Comparison of ENCODE assay signal across 21 cellular contexts in the genomic region with DNA sequence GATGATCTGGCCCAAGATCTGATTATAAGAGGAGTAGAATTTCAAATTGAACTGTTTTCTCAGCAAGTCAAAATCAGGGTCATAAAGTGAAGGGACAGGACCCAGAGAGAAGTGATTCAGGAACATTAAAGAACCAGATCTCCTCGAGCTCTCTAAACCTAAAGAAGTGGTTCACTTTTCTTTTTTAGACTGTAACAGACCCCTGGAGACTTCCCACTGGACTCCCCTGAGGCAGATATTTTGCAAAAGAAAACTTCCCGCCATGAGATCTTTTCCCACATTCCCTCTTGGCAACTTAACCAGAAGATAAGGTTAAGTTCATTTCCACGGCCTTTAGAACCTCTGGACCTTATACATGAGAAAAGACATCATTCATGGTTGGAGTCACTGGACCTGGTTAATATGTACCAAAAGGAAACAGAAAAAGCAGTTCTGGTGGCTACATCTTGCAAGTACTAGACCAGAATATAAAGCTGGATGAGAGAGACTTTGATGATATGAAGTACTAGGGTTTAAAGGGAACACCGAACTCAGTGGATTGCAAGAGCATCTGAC.
DNase-seq lines count a peak whose midpoint lies in the region; ATAC-seq and TF ChIP-seq lines count a peak whose summit lies in the region.
"Had no signal": no experiment of that assay in that cellular context is flagged by ENCODE, and none has a peak within 500 bp of the region (broad histone marks: within the 10 kb centered on the region; RNA-seq: fewer than 3 reads in every experiment).

No MANE protein-coding gene starts in this region.

- no peaks in the 10 kb centered on the region for H3K9me3 ChIP-seq in right atrium auricular region
- H3K9me3 ChIP-seq: A549; BE2C; BLaER1 treated with 17β-estradiol and CSF1 and Interleukin-3, amounts not matched to agents 10 nM and 100 nM; HAP-1 had no signal

- H3K27ac ChIP-seq in right atrium auricular region, result no peak overlapping the region
- H3K27ac ChIP-seq: A549; BLaER1 treated with 17β-estradiol and CSF1 and Interleukin-3, amounts not matched to agents 10 nM and 100 nM had no signal

- H3K27me3 ChIP-seq in right atrium auricular region, result no peaks in the 10 kb centered on the region
- H3K27me3 ChIP-seq: BE2C; BLaER1 treated with 17β-estradiol and CSF1 and Interleukin-3, amounts not matched to agents 10 nM and 100 nM had no signal

- no peaks in the 10 kb centered on the region for H3K36me3 ChIP-seq in right atrium auricular region
- H3K36me3 ChIP-seq: BE2C; BLaER1 treated with 17β-estradiol and CSF1 and Interleukin-3, amounts not matched to agents 10 nM and 100 nM; HAP-1 had no signal

- TF ChIP-seq CTCF in right atrium auricular region (IDR thresholded peaks at IDR 0.05), result no peak

- H3K4me1 ChIP-seq in right atrium auricular region, result no peaks in the 10 kb centered on the region
- H3K4me1 ChIP-seq: A549, BE2C, HAP-1 had no signal

- no peak for DNase-seq in Right ventricle myocardium superior
- no peak for DNase-seq in right atrium auricular region (ENCODE audit: low spot score)
- peak; percentile 2 for DNase-seq in Caki2 (ENCODE audit: low read depth)
- no peak for DNase-seq in left ventricle myocardium superior
- DNase-seq in NCI-H510A (lab: John Stamatoyannopoulos, UW), result no peak
- no peak for DNase-seq in left lobe of liver (ENCODE audit: low spot score)
- DNase-seq: 8988T; ACHN; AML-193; BE2C; Calu3; CD4-positive, alpha-beta T cell; CD8-positive, alpha-beta memory T cell; DMS53; DMS79 treated with DMSO at 0.1 percent for 48 hours; GF-D8; GOT3; HFFc6 had no signal

- H3K4me3 ChIP-seq in right atrium auricular region, result no peak overlapping the region
- H3K4me3 ChIP-seq: A549; BLaER1 treated with 17β-estradiol and CSF1 and Interleukin-3, amounts not matched to agents 10 nM and 100 nM; HAP-1 had no signal

- in situ Hi-C loops in Caki2 (cut with HindIII; ENCODE audit: low pct_unique_long_range_greater_than_20kb, low sequenced_read_pairs), result no loop called here

- peak; percentile 29 for ATAC-seq in Right ventricle myocardium superior (ENCODE audit: poor library complexity)
- peak; percentile 60 for ATAC-seq in left ventricle myocardium superior
- ATAC-seq in left lobe of liver, result no peak
- ATAC-seq: A549 had no signal

- intact Hi-C loops in Right ventricle myocardium superior (cut with DNase I), result no loop called here
- intact Hi-C loops in left ventricle myocardium superior (cut with micrococcal nuclease), result no loop called here
